ENCODE assay signal across 11 cellular contexts in the genomic region with DNA sequence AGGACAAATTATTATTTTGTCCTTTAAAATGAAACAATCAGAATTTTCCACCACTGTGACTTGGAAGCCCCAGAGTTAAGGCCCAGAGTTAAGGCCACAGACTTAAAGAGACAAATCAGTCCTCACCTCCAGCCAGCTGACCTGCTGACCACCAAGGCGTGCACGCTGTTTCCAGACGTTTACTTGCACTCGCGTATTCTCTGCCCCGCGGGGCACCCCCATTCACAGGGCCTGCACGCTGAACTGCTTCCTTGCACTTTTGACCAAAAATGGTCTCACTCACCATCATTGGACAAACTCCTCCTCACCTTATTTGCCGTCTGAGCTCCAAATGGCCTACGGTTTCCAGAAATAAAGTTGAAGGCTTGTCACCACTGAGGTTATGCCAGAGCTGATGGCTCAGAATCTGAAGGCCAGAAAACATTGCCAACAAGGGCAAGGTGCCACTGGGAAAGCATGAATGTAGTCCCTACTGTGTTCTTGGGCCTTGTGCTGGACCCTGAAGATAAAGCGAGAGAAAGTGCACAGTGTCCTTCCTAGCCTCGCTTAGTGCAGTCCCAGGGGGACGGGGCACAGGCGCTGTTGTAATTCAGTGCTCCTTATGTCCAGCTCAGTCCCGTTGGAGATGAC.
"Had no signal": no experiment of that assay in that cellular context is flagged by ENCODE, and none has a peak within 500 bp of the region (broad histone marks: within the 10 kb centered on the region; RNA-seq: fewer than 3 reads in every experiment).

No MANE protein-coding gene starts in this region.

- H3K36me3 ChIP-seq: right lobe of liver, thyroid gland, vagina had no signal

- H3K4me3 ChIP-seq: right lobe of liver, thyroid gland, vagina had no signal

- DNase-seq: activated CD4-positive, alpha-beta T cell treated with anti-CD3 and anti-CD28 coated beads for 1 hour; activated CD4-positive, alpha-beta T cell treated with anti-CD3 and anti-CD28 coated beads, Interleukin-2, amount 50 U/mL, for 4 hours; activated naive CD4-positive, alpha-beta T cell treated with anti-CD3 and anti-CD28 coated beads for 36 hours; foreskin keratinocyte; naive thymus-derived CD8-positive, alpha-beta T cell; right lobe of liver; SK-N-SH; T-helper 1 cell; thyroid gland had no signal

- H3K4me1 ChIP-seq: foreskin keratinocyte, right lobe of liver, thyroid gland, vagina had no signal

- H3K4me2 ChIP-seq: SK-N-SH had no signal

- H3K9me3 ChIP-seq: right lobe of liver, SK-N-SH, thyroid gland, vagina had no signal

- H3K9ac ChIP-seq: SK-N-SH had no signal

- ATAC-seq: foreskin keratinocyte; left lobe of liver; naive thymus-derived CD8-positive, alpha-beta T cell had no signal

- H3K27ac ChIP-seq: foreskin keratinocyte, right lobe of liver, thyroid gland, vagina had no signal

- H3K27me3 ChIP-seq: foreskin keratinocyte, right lobe of liver, thyroid gland, vagina had no signal
